In genomic region chr7:106083717-106084116, GRCh38 we compare ENCODE assay signal across 19 cellular contexts.
"Had no signal": no experiment of that assay in that cellular context is flagged by ENCODE, and none has a peak within 500 bp of the region (broad histone marks: within the 10 kb centered on the region; RNA-seq: fewer than 3 reads in every experiment).

No MANE protein-coding gene starts in this region.

- ATAC-seq: gastroesophageal sphincter; natural killer cell treated with Interleukin-12 subunit alpha and Interleukin-12 subunit beta and Interleukin-15 and Interleukin-18, amount 100 ng/mL, for 72 hours had no signal

- H3K9ac ChIP-seq: parathyroid adenoma had no signal

- H3K4me1 ChIP-seq: sigmoid colon, suprapubic skin, transverse colon had no signal

- H3K27me3 ChIP-seq: esophagus muscularis mucosa, gastroesophageal sphincter, heart right ventricle, sigmoid colon, spleen, suprapubic skin, transverse colon, vagina had no signal

- H3K4me3 ChIP-seq: esophagus muscularis mucosa, gastroesophageal sphincter, heart right ventricle, sigmoid colon, spleen, suprapubic skin, transverse colon, vagina had no signal

- H3K27ac Mint-ChIP-seq: activated naive CD4-positive, alpha-beta T cell treated with anti-CD3 and anti-CD28 coated beads, Interleukin-2, amount 50 U/mL, for 24 hours; immature natural killer cell; natural killer cell treated with Interleukin-12 subunit alpha and Interleukin-12 subunit beta and Interleukin-15 and Interleukin-18, amount 100 ng/mL, for 72 hours; T-helper 2 cell treated with Interferon-gamma antibody and Interleukin-4, amounts not matched to agents 5 μg/mL and 100 μg/mL, for 36 hours had no signal

- H3K36me3 Mint-ChIP-seq: natural killer cell treated with Interleukin-12 subunit alpha and Interleukin-12 subunit beta and Interleukin-15 and Interleukin-18, amount 100 ng/mL, for 72 hours had no signal

- H3K79me2 ChIP-seq: parathyroid adenoma had no signal

- H2AFZ ChIP-seq: parathyroid adenoma had no signal

- H3K4me3 Mint-ChIP-seq: activated naive CD4-positive, alpha-beta T cell treated with anti-CD3 and anti-CD28 coated beads, Interleukin-2, amount 50 U/mL, for 24 hours; immature natural killer cell; natural killer cell treated with Interleukin-12 subunit alpha and Interleukin-12 subunit beta and Interleukin-15 and Interleukin-18, amount 100 ng/mL, for 72 hours; T-helper 2 cell treated with Interferon-gamma antibody and Interleukin-4, amounts not matched to agents 5 μg/mL and 100 μg/mL, for 36 hours had no signal

- H3K9me3 Mint-ChIP-seq: activated naive CD4-positive, alpha-beta T cell treated with anti-CD3 and anti-CD28 coated beads, Interleukin-2, amount 50 U/mL, for 24 hours; immature natural killer cell; natural killer cell treated with Interleukin-12 subunit alpha and Interleukin-12 subunit beta and Interleukin-15 and Interleukin-18, amount 100 ng/mL, for 72 hours; T-helper 2 cell treated with Interferon-gamma antibody and Interleukin-4, amounts not matched to agents 5 μg/mL and 100 μg/mL, for 36 hours had no signal

- H3K9me3 ChIP-seq: esophagus muscularis mucosa, gastroesophageal sphincter, sigmoid colon, spleen, suprapubic skin, transverse colon, vagina had no signal

- H3K27ac ChIP-seq: esophagus muscularis mucosa, gastroesophageal sphincter, sigmoid colon, spleen, suprapubic skin, transverse colon, vagina had no signal

- H3K27me3 Mint-ChIP-seq: activated naive CD4-positive, alpha-beta T cell treated with anti-CD3 and anti-CD28 coated beads, Interleukin-2, amount 50 U/mL, for 24 hours had no signal

- DNase-seq: activated CD4-positive, alpha-beta T cell treated with anti-CD3 and anti-CD28 coated beads for 4 hours; activated gamma-delta T cell; effector CD8-positive, alpha-beta T cell; heart right ventricle; immature natural killer cell; kidney glomerular epithelial cell; sigmoid colon; spleen; stimulated activated CD4-positive, alpha-beta T cell treated with anti-CD3 and anti-CD28 coated beads, Interleukin-4, amount 100 ng/mL, for 4 hours; stimulated activated naive CD4-positive, alpha-beta T cell; transverse colon had no signal
